ENCODE assay signal across 8 cellular contexts in genomic region chr1:161153682-161154337, GRCh38. TPM values are rescaled to one million over a fixed set of nuclear protein-coding genes. Genes with fewer than 3 reads are reported as not detected.
DNase-seq lines count a peak whose midpoint lies in the region; ATAC-seq and TF ChIP-seq lines count a peak whose summit lies in the region.

UFC1 (plus strand) TSS chr1:161153978; CDS start chr1:161153998, 20 bp downstream.

- RAD21 ChIA-PET in HCT116 (lab: Charles Lee; ENCODE audit: low non-redundant PET in 1 of 2, low total read pairs in 2 of 2, uncharacterized antibody in 2 of 2, unreplicated experiment in 2 of 2), result no interaction called here

- no peaks in the 10 kb centered on the region for H3K9me3 ChIP-seq in HCT116 (ENCODE audit: control insufficient read depth in 1 of 2, insufficient read depth in 1 of 2, low read depth in 1 of 2, low read length in 2 of 2)

- no peaks in the 10 kb centered on the region for H3K36me3 ChIP-seq in HCT116 (ENCODE audit: control insufficient read depth in 1 of 2, insufficient read depth in 2 of 2, low read length in 2 of 2)

- peak within 1 kb of the TSS; percentile 92 for H3K9ac ChIP-seq in HCT116 (ENCODE audit: low read length)

- H3K9me3 Mint-ChIP-seq in activated naive CD4-positive, alpha-beta T cell treated with anti-CD3 and anti-CD28 coated beads, Interleukin-2, amount 10 ng/mL, durations not matched to agents 7 days and 5 days, result no peaks in the 10 kb centered on the region

- H3K27me3 Mint-ChIP-seq in activated naive CD4-positive, alpha-beta T cell treated with anti-CD3 and anti-CD28 coated beads, Interleukin-2, amount 10 ng/mL, durations not matched to agents 7 days and 5 days, result no peaks in the 10 kb centered on the region

- TF ChIP-seq POLR2A in HCT116 (IDR thresholded peaks at IDR 0.05; ENCODE audit: borderline replicate concordance, extremely low read depth, insufficient read depth, insufficient read length), result no peak
- TF ChIP-seq POLR2A in NB4 (IDR thresholded peaks at IDR 0.05; ENCODE audit: extremely low read depth, insufficient read length), result peak; percentile 58

- peak within 1 kb of the TSS; percentile 73 for H2AFZ ChIP-seq in HCT116 (ENCODE audit: low read depth, low read length, poor library complexity, severe bottlenecking)

- peaks cover 28% of the 10 kb centered on the region for H3K36me3 Mint-ChIP-seq in activated naive CD4-positive, alpha-beta T cell treated with anti-CD3 and anti-CD28 coated beads, Interleukin-2, amount 10 ng/mL, durations not matched to agents 7 days and 5 days

- peak within 1 kb of the TSS; percentile 86 for H3K4me2 ChIP-seq in HCT116 (ENCODE audit: low read length)

- H3K4me3 Mint-ChIP-seq in activated naive CD4-positive, alpha-beta T cell treated with anti-CD3 and anti-CD28 coated beads, Interleukin-2, amount 10 ng/mL, durations not matched to agents 7 days and 5 days, result peak within 1 kb of the TSS; percentile 90

- DNase-seq in ELR (ENCODE audit: low read depth) (peak; percentile 93), HCT116 (ENCODE audit: low read depth, low spot score) (peak; percentile 87), NB4 (ENCODE audit: low read depth) (peak; percentile 92), SK-N-DZ (ENCODE audit: low spot score) (peak; percentile 90), germinal center (ENCODE audit: low spot score) (peak; percentile 87), nucleus accumbens (lab: John Stamatoyannopoulos, UW) (peak in 55 of 56 donors; percentile 12 to 90 (median 71))
- DNase-seq in activated naive CD4-positive, alpha-beta T cell treated with anti-CD3 and anti-CD28 coated beads, Interleukin-2, amount 10 ng/mL, durations not matched to agents 7 days and 5 days, result peak; percentile 90

- H3K4me3 ChIP-seq in HCT116 (replicated peaks in 1 of 2; ENCODE audit: low read depth in 1 of 2, low read length in 2 of 2) (peak within 1 kb of the TSS; percentile 66 to 87), NB4 (ENCODE audit: low read depth, low read length) (peak within 1 kb of the TSS; percentile 95)

- peaks cover 5 to 20% of the 10 kb centered on the region in 2 experiments; a peak in 3 of 4 replicates for H3K4me1 ChIP-seq in HCT116 (ENCODE audit: control insufficient read depth in 1 of 2, insufficient read depth in 2 of 2, low read length in 2 of 2)

- H4K20me1 ChIP-seq in HCT116 (ENCODE audit: insufficient read depth), result no peaks in the 10 kb centered on the region

- CTCF ChIA-PET in HCT116 (lab: Charles Lee), result interaction anchor here (1.3 kb wide), 1 partner anchor 12 kb away, joined by 10 read pairs; the partner anchor contains the start of gene PPOX
- CTCF ChIA-PET in activated naive CD4-positive, alpha-beta T cell treated with anti-CD3 and anti-CD28 coated beads, Interleukin-2, amount 10 ng/mL, durations not matched to agents 7 days and 5 days (lab: Charles Lee), result interaction anchor here (0.6 to 2.5 kb wide), 4 partner anchors 10 to 83 kb away, joined by 3 to 7 read pairs (median 4); partner anchors contain the start of gene PPOX

- intact Hi-C loops in HCT116 (cut with micrococcal nuclease), result loop anchor here (5.0 kb wide), 1 partner anchor 132 kb away; the partner anchor contains the start of gene F11R

- TF ChIP-seq RAD21 in HCT116 (IDR thresholded peaks at IDR 0.05; ENCODE audit: low read depth), result no peak

- H3K9me2 ChIP-seq in HCT116 (ENCODE audit: insufficient read depth), result no peaks in the 10 kb centered on the region

- ATAC-seq in HCT116, result peak; percentile 92

- TF ChIP-seq CTCF in HCT116 (IDR thresholded peaks at IDR 0.05 in 2 of 3, conservative IDR thresholded peaks at IDR 0.05 in 1 of 3; ENCODE audit: borderline replicate concordance in 1 of 3, insufficient read depth in 1 of 3, low read depth in 2 of 3, low read length in 2 of 3), result no peak
- no peak for TF ChIP-seq CTCF in NB4 (IDR thresholded peaks at IDR 0.05; ENCODE audit: low read depth, low read length)

- H3K27ac ChIP-seq in HCT116 (ENCODE audit: low read depth, low read length) (peak within 1 kb of the TSS; percentile 99), temporal lobe (ENCODE audit: low read depth, low read length) (peak within 1 kb of the TSS; percentile 88)

- peaks cover 36% of the 10 kb centered on the region for H3K4me1 Mint-ChIP-seq in activated naive CD4-positive, alpha-beta T cell treated with anti-CD3 and anti-CD28 coated beads, Interleukin-2, amount 10 ng/mL, durations not matched to agents 7 days and 5 days

- BruUV-seq in HCT116 (replicated peaks; lab: Mats Ljungman, UMichigan), result TSS peak; percentile 98

- H3K27me3 ChIP-seq in HCT116 (ENCODE audit: insufficient read depth, low read length), result no peaks in the 10 kb centered on the region

- POLR2A ChIA-PET in HCT116 (lab: Charles Lee), result interaction anchor here (1.7 to 3.1 kb wide), 3 partner anchors 13 to 36 kb away, joined by 7 to 24 read pairs (median 10); partner anchors contain the start of genes DEDD, NIT1, PFDN2 and PPOX

- peaks cover 5% of the 10 kb centered on the region; the same call in 1 of the 2 replicates for H3K79me2 ChIP-seq in HCT116 (ENCODE audit: insufficient read depth, low read length)

- peak within 1 kb of the TSS; percentile 99 for H3K27ac Mint-ChIP-seq in activated naive CD4-positive, alpha-beta T cell treated with anti-CD3 and anti-CD28 coated beads, Interleukin-2, amount 10 ng/mL, durations not matched to agents 7 days and 5 days

TF ChIP-seq in HCT116, 20 proteins besides CTCF, POLR2A, EP300 and RAD21:
- TF ChIP-seq EZH2phosphoT487 (IDR thresholded peaks at IDR 0.05; ENCODE audit: borderline replicate concordance), result no peak
- peak; percentile 97; the same call in 1 of the 2 replicates for TF ChIP-seq ELF1 (IDR thresholded peaks at IDR 0.05; ENCODE audit: borderline replicate concordance, low read depth)
- no peak; the same call in 1 of the 2 replicates for TF ChIP-seq SRF (IDR thresholded peaks at IDR 0.05; ENCODE audit: low read depth)
- TF ChIP-seq EGR1 (IDR thresholded peaks at IDR 0.05; ENCODE audit: low read depth), result peak; percentile 85
- peak; percentile 77 for TF ChIP-seq CBX3 (IDR thresholded peaks at IDR 0.05; ENCODE audit: low read depth)
- no peak for TF ChIP-seq TCF7L2 (IDR thresholded peaks at IDR 0.05; ENCODE audit: borderline replicate concordance, extremely low read depth, insufficient read depth, insufficient read length)
- peak; percentile 83 for TF ChIP-seq ZBTB33 (IDR thresholded peaks at IDR 0.05; ENCODE audit: extremely low read depth, insufficient replicate concordance, low read length)
- TF ChIP-seq POLR2AphosphoS5 (IDR thresholded peaks at IDR 0.05; ENCODE audit: low read depth, low read length), result peak; percentile 80
- TF ChIP-seq EZH2 (IDR thresholded peaks at IDR 0.05), result no peak
- peak; percentile 27; the same call in 1 of the 2 replicates for TF ChIP-seq SP1 (IDR thresholded peaks at IDR 0.05; ENCODE audit: low read depth)
- peak; percentile 99 for TF ChIP-seq YY1 (IDR thresholded peaks at IDR 0.05; ENCODE audit: extremely low read depth, insufficient replicate concordance, low read depth, low read length)
- peak; percentile 91 for TF ChIP-seq MAX (IDR thresholded peaks at IDR 0.05)

RNA-seq across cellular contexts. Expression of gene UFC1, which starts in this region (rescaled TPM):
- total RNA-seq in HCT116 (2021; ENCODE audit: unreplicated experiment), result 63.7 TPM
- 87.0 and 95.6 TPM in 2 replicates for polyA plus RNA-seq in HCT116 (2012)
- polyA plus RNA-seq in SK-N-DZ (2014; cell fraction: cytosol; rRNA removed), result 73.7 and 87.5 TPM in 2 replicates
- polyA plus RNA-seq in SK-N-DZ (2014; cell fraction: nucleus; rRNA removed), result 45.2 and 53.2 TPM in 2 replicates
- total RNA-seq in temporal lobe, result 105 TPM

Comparison
In these comparisons a context has a peak if more than half of its experiments do, and no peak if none do; other contexts are left out.
1. Peak in every context shown above with its lines: DNase-seq, ATAC-seq, H3K4me3 ChIP-seq and H3K27ac ChIP-seq.